8 cellular contexts compared by ENCODE assay signal in genomic region chr17:45170976-45171337, GRCh38. TPM values are rescaled to one million over a fixed set of nuclear protein-coding genes. Genes with fewer than 3 reads are reported as not detected.
DNase-seq lines count a peak whose midpoint lies in the region; ATAC-seq lines count a peak whose summit lies in the region.

No MANE protein-coding gene starts in this region.

- H3K27me3 ChIP-seq in BLaER1 treated with 17β-estradiol and CSF1 and Interleukin-3, amounts not matched to agents 10 nM and 100 nM, result no peaks in the 10 kb centered on the region
- no peaks in the 10 kb centered on the region for H3K27me3 ChIP-seq in duodenal mucosa (ENCODE audit: control insufficient read depth in 1 of 2, insufficient read depth in 2 of 2, low read length in 2 of 2)

- DNase-seq in OCI-M1 (lab: John Stamatoyannopoulos, UW) (peak; percentile 55), mucosa of gallbladder (ENCODE audit: low spot score) (peak; percentile 56), mesenteric fat pad (ENCODE audit: low spot score) (no peak)

- peak overlapping the region in 4 of 10 experiments; percentile 39 to 62 (median 41); a peak in 7 of 20 replicates for H3K4me3 ChIP-seq in BLaER1 treated with 17β-estradiol and CSF1 and Interleukin-3, amounts not matched to agents 10 nM and 100 nM
- peak overlapping the region; percentile 24 to 60 for H3K4me3 ChIP-seq in duodenal mucosa (ENCODE audit: low read depth in 1 of 2, low read length in 2 of 2)

- H3K4me1 ChIP-seq in BLaER1 treated with 17β-estradiol and CSF1 and Interleukin-3, amounts not matched to agents 10 nM and 100 nM, result peaks cover 49 to 98% (median 68%) of the 10 kb centered on the region in 10 experiments
- H3K4me1 ChIP-seq in duodenal mucosa (ENCODE audit: control insufficient read depth in 1 of 2, insufficient read depth in 2 of 2, low read length in 2 of 2), result peaks cover 24 to 36% of the 10 kb centered on the region in 2 donors

- H3K9ac ChIP-seq in BLaER1 treated with 17β-estradiol and CSF1 and Interleukin-3, amounts not matched to agents 10 nM and 100 nM, result peak overlapping the region; percentile 60 to 81 (median 74); a peak in 21 of 22 replicates
- H3K9ac ChIP-seq in duodenal mucosa (ENCODE audit: low read depth in 1 of 2, low read length in 2 of 2), result peak overlapping the region; percentile 55 to 71

- H3K4me2 ChIP-seq in BLaER1 treated with 17β-estradiol and CSF1 and Interleukin-3, amounts not matched to agents 10 nM and 100 nM, result peak overlapping the region; percentile 73 to 95 (median 89)

- no peaks in the 10 kb centered on the region for H3K9me3 ChIP-seq in BLaER1 treated with 17β-estradiol and CSF1 and Interleukin-3, amounts not matched to agents 10 nM and 100 nM (replicated peaks in 1 of 11)
- no peaks in the 10 kb centered on the region for H3K9me3 ChIP-seq in duodenal mucosa (ENCODE audit: control insufficient read depth in 1 of 2, low read length in 2 of 2)

- no peaks in the 10 kb centered on the region for H4K20me1 ChIP-seq in BLaER1 treated with 17β-estradiol and CSF1 and Interleukin-3, amounts not matched to agents 10 nM and 100 nM

- H3K36me3 ChIP-seq in BLaER1 treated with 17β-estradiol and CSF1 and Interleukin-3, amounts not matched to agents 10 nM and 100 nM, result peaks cover 0 to 11% (median 3%) of the 10 kb centered on the region in 11 experiments; a peak in 4 of 22 replicates
- H3K36me3 ChIP-seq in duodenal mucosa (ENCODE audit: control insufficient read depth in 1 of 2, insufficient read depth in 2 of 2, low read length in 2 of 2), result no peaks in the 10 kb centered on the region

- ATAC-seq in GM19395 (IDR thresholded peaks at IDR 0.05; ENCODE audit: unreplicated experiment) (no peak), HG02798 (IDR thresholded peaks at IDR 0.05; ENCODE audit: poor library complexity, unreplicated experiment) (no peak), HG02884 (IDR thresholded peaks at IDR 0.05; ENCODE audit: unreplicated experiment) (no peak)

- peak overlapping the region; percentile 68 to 91 (median 82) for H3K27ac ChIP-seq in BLaER1 treated with 17β-estradiol and CSF1 and Interleukin-3, amounts not matched to agents 10 nM and 100 nM
- H3K27ac ChIP-seq in duodenal mucosa (ENCODE audit: low read depth, low read length), result peak overlapping the region; percentile 63

RNA-seq across cellular contexts. Expression of gene HEXIM2, which starts 9.3 kb away (rescaled TPM):
- total RNA-seq in mucosa of gallbladder (14.9 TPM), mesenteric fat pad (5.1 TPM)

RNA-seq across cellular contexts. Expression of gene HEXIM1, which starts 22.7 kb away (rescaled TPM):
- total RNA-seq in mucosa of gallbladder (62.5 TPM), mesenteric fat pad (42.1 TPM)

RNA-seq across cellular contexts. Expression of gene ACBD4, which starts 35.5 kb away (rescaled TPM):
- total RNA-seq in mucosa of gallbladder (29.8 TPM), mesenteric fat pad (10.9 TPM)

RNA-seq across cellular contexts. Expression of gene PLCD3, which starts 38.6 kb away (rescaled TPM):
- 63.6 TPM for total RNA-seq in mucosa of gallbladder
- 64.2 TPM for total RNA-seq in mesenteric fat pad

RNA-seq across cellular contexts. Expression of gene FMNL1, which starts 50.7 kb away (rescaled TPM):
- total RNA-seq in mucosa of gallbladder (30.7 TPM), mesenteric fat pad (51.2 TPM)
